23 cellular contexts compared by ENCODE assay signal in genomic region chr10:5364916-5365434, GRCh38. TPM values are rescaled to one million over a fixed set of nuclear protein-coding genes. Genes with fewer than 3 reads are reported as not detected.
DNase-seq lines count a peak whose midpoint lies in the region; ATAC-seq and TF ChIP-seq lines count a peak whose summit lies in the region.
"Had no signal": no experiment of that assay in that cellular context is flagged by ENCODE, and none has a peak within 500 bp of the region (broad histone marks: within the 10 kb centered on the region; RNA-seq: fewer than 3 reads in every experiment).

Gene UCN3, plus strand, starts transcription at chr10:5364966. Its CDS starts 8,755 bp downstream, at chr10:5373721.

- H3K4me1 ChIP-seq in SJCRH30 (peaks cover 4% of the 10 kb centered on the region; the same call in 1 of the 2 replicates), left lung (no peaks in the 10 kb centered on the region), upper lobe of right lung (no peaks in the 10 kb centered on the region), ovary (ENCODE audit: insufficient read depth) (no peaks in the 10 kb centered on the region)
- H3K4me1 ChIP-seq: BLaER1, heart right ventricle, sigmoid colon, tibial nerve had no signal

- intact Hi-C loops in left lung (cut with DNase I) (no loop called here), upper lobe of right lung (cut with DNase I) (no loop called here), ovary (cut with DNase I) (no loop called here)

- 50 to 60% (median 59%) methylated on average over 22 of the region's 22 CpGs for WGBS in ovary, 3 donors

- no peaks in the 10 kb centered on the region for H3K9me3 ChIP-seq in SJCRH30 (replicated peaks)
- H3K9me3 ChIP-seq in left lung: no peaks in the 10 kb centered on the region
- H3K9me3 ChIP-seq in upper lobe of right lung: no peaks in the 10 kb centered on the region
- no peaks in the 10 kb centered on the region for H3K9me3 ChIP-seq in ovary
- H3K9me3 ChIP-seq: BLaER1, heart right ventricle, sigmoid colon, tibial nerve had no signal

- H3K36me3 ChIP-seq in SJCRH30 (no peaks in the 10 kb centered on the region), left lung (no peaks in the 10 kb centered on the region), upper lobe of right lung (no peaks in the 10 kb centered on the region), ovary (no peaks in the 10 kb centered on the region)
- H3K36me3 ChIP-seq: BLaER1, heart right ventricle, sigmoid colon, tibial nerve had no signal

- H3K27ac ChIP-seq in SJCRH30 (no peak within 1 kb of the TSS), left lung (no peak within 1 kb of the TSS), upper lobe of right lung (no peak within 1 kb of the TSS), ovary (no peak within 1 kb of the TSS)
- H3K27ac ChIP-seq: BLaER1, heart right ventricle, sigmoid colon, tibial nerve had no signal

- no peak for TF ChIP-seq CTCF in left lung (IDR thresholded peaks at IDR 0.05)
- TF ChIP-seq CTCF in upper lobe of right lung (IDR thresholded peaks at IDR 0.05): no peak
- no peak for TF ChIP-seq CTCF in ovary (IDR thresholded peaks at IDR 0.05)

- TF ChIP-seq EP300 in ovary (IDR thresholded peaks at IDR 0.05): no peak

- no peak for TF ChIP-seq POLR2A in ovary (IDR thresholded peaks at IDR 0.05)

- H3K27me3 ChIP-seq in SJCRH30 (no peaks in the 10 kb centered on the region), left lung (peaks cover 0 to 31% of the 10 kb centered on the region in 2 donors), upper lobe of right lung (peaks cover 10% of the 10 kb centered on the region), ovary (no peaks in the 10 kb centered on the region)
- H3K27me3 ChIP-seq: BLaER1 had no signal

- H3K4me3 ChIP-seq in SJCRH30 (0 out of 2 replicates have a peak within 1 kb of the TSS, but pooled peaks have one; percentile 12), left lung (no peak within 1 kb of the TSS), upper lobe of right lung (peak within 1 kb of the TSS; percentile 23), ovary (no peak within 1 kb of the TSS)
- H3K4me3 ChIP-seq: BLaER1, heart right ventricle, lung, sigmoid colon, tibial nerve had no signal

- peak; percentile 27 for DNase-seq in NCI-H1436 (lab: John Stamatoyannopoulos, UW)
- DNase-seq in NCI-H1436 treated with DMSO at 0.1 percent for 48 hours (lab: John Stamatoyannopoulos, UW): no peak
- DNase-seq in SJCRH30: no peak
- DNase-seq in left lung: no peak
- DNase-seq in upper lobe of right lung: no peak
- no peak for DNase-seq in Ammon's horn (ENCODE audit: low spot score)
- no peak for DNase-seq in ovary
- DNase-seq: activated CD4-positive, CD25-positive, alpha-beta regulatory T cell; activated naive CD8-positive, alpha-beta T cell treated with anti-CD3 and anti-CD28 coated beads, Interleukin-2, amount 10 ng/mL, durations not matched to agents 7 days and 5 days; DMS 273 treated with DMSO at 0.1 percent for 48 hours; endodermal cell; heart right ventricle; immature natural killer cell; NCI-H2029 treated with DMSO at 0.1 percent for 48 hours; NCI-H524 treated with DMSO at 0.1 percent for 48 hours; sigmoid colon; stimulated activated CD4-positive, alpha-beta T cell treated with anti-CD3 and anti-CD28 coated beads, Interleukin-1b, Interleukin-23, amount 100 ng/mL, for 48 hours; T-helper 9 cell had no signal

- ATAC-seq in left lung (peak; percentile 60), upper lobe of right lung (peak; percentile 51), GM21529 (IDR thresholded peaks at IDR 0.05; ENCODE audit: unreplicated experiment) (no peak)
- ATAC-seq: heart right ventricle had no signal

RNA-seq across cellular contexts. Expression of gene UCN3, which starts in this region (rescaled TPM):
- 0.10 and 0.20 TPM in 2 replicates for total RNA-seq in SJCRH30 (2014; rRNA removed; shearing (Covaris generic))
- total RNA-seq in left lung: under 1 TPM in 1 of 2 donors, not detected in 1; 0.35 TPM
- 1.2 TPM for total RNA-seq in upper lobe of right lung
- not detected for total RNA-seq in ovary
- not detected for polyA plus RNA-seq in ovary
- total RNA-seq: activated naive CD8-positive, alpha-beta T cell treated with anti-CD3 and anti-CD28 coated beads, Interleukin-2, amount 10 ng/mL, durations not matched to agents 7 days and 5 days; endodermal cell; heart right ventricle; osteocyte; tibial nerve had no signal
- polyA plus RNA-seq: heart right ventricle, immature natural killer cell had no signal

Comparison
In these comparisons a context has a peak if more than half of its experiments do, and no peak if none do; other contexts are left out.
1. Peak in ATAC-seq in left lung; RNA of the gene not detected or under 1 TPM.
2. H3K4me3 ChIP-seq: peak in SJCRH30 (single experiment) and upper lobe of right lung (single experiment); none in left lung (0 of 2) and ovary (single experiment).